Comparison of ENCODE assay signal across 35 cellular contexts in the genomic region with DNA sequence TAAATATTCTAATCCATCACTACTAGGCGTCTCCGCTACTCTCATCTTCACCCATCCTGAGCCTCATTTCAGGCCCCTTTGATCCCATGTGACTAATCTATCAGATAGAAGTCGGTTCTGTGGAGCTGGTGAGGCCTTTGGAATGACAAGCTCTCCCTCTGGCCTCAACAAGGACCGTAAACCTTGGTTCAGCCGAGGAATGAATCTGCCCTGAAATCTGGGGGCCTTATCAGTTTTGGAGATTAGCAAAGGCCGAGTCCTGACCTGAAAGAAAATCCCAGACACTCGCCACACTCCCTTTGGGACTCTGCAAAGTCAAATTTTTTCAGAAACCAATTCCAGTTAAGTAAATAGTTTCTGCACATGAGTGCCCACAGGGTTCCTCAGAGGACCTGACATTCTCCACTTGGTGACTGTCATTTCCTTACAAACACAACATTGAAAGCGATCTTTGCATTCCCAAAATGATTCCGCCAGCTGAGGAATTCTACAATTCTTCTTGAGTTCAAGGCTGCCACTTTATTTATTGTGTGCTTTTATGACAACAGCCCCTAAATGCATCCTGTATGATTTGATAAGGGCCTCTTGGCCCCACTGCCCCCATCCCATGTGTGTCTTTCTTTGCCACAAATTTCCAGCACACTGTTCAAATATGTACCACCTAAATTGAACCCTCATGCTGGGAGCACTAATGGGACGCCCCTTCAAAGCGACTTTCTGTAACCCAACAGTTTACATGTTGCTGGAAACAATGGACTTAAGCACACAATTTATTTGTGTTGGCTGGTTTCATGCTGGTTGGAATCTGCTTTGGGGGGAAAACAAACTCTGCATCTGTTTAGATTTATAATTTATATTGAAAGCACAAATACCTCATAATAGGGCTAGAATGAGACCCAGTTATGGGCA. TPM values are rescaled to one million over a fixed set of nuclear protein-coding genes. Genes with fewer than 3 reads are reported as not detected.
DNase-seq lines count a peak whose midpoint lies in the region; ATAC-seq and FAIRE-seq lines count a peak whose summit lies in the region.
"Had no signal": no experiment of that assay in that cellular context is flagged by ENCODE, and none has a peak within 500 bp of the region (broad histone marks: within the 10 kb centered on the region; RNA-seq: fewer than 3 reads in every experiment).

No MANE protein-coding gene starts in this region.

- no peaks in the 10 kb centered on the region for H3K36me3 ChIP-seq in adipocyte (ENCODE audit: control insufficient read depth, insufficient read depth, low read length, severe bottlenecking)
- no peaks in the 10 kb centered on the region for H3K36me3 ChIP-seq in mesendoderm (ENCODE audit: control insufficient read depth, insufficient read depth, low read length)
- H3K36me3 ChIP-seq: BE2C, gastrocnemius medialis, transverse colon had no signal

- WGBS in mesendoderm (ENCODE audit: extremely low coverage, insufficient coverage, low lambda C conversion rate): no CpG with 5 or more reads among the region's 11 CpGs

- H2BK15ac ChIP-seq in mesendoderm (replicated peaks; ENCODE audit: low read depth): no peak overlapping the region

- H3K4me3 ChIP-seq in adipocyte (ENCODE audit: low read length) (no peak overlapping the region), mesendoderm (ENCODE audit: low read length) (no peak overlapping the region)
- H3K4me3 ChIP-seq: gastrocnemius medialis, K562, skin epidermis, transverse colon had no signal

- no peak overlapping the region for H3K4me2 ChIP-seq in mesendoderm (ENCODE audit: low read length)

- H3K79me2 ChIP-seq in mesendoderm (ENCODE audit: control insufficient read depth, insufficient read depth, low read length): no peaks in the 10 kb centered on the region

- no peak for ATAC-seq in GM21447 (IDR thresholded peaks at IDR 0.05; ENCODE audit: unreplicated experiment)
- ATAC-seq: activated T-helper 17 cell treated with anti-CD3 and anti-CD28 coated beads, Interleukin-2, amount 50 U/mL, for 72 hours; esophagus mucosa; gastrocnemius medialis; K562; left lobe of liver; T-helper 17 cell had no signal

- H2BK5ac ChIP-seq in mesendoderm (ENCODE audit: low read length): no peak overlapping the region

- peak; percentile 55 for FAIRE-seq in HTR-8/SVneo (lab: Jason Lieb, UNC)
- FAIRE-seq: G401.6, K562 had no signal

- no peaks in the 10 kb centered on the region for H3K27me3 ChIP-seq in adipocyte (replicated peaks; ENCODE audit: control insufficient read depth, insufficient read depth, low read length)
- no peaks in the 10 kb centered on the region for H3K27me3 ChIP-seq in mesendoderm (ENCODE audit: insufficient read depth, low read length, poor library complexity)
- H3K27me3 ChIP-seq: BE2C, gastrocnemius medialis, transverse colon had no signal

- no peak overlapping the region for H3K18ac ChIP-seq in mesendoderm (ENCODE audit: low read length)

- no peak overlapping the region for H4K5ac ChIP-seq in mesendoderm (ENCODE audit: low read length)

- no peaks in the 10 kb centered on the region for H3K4me1 ChIP-seq in adipocyte (ENCODE audit: control insufficient read depth, insufficient read depth, low read length)
- no peaks in the 10 kb centered on the region for H3K4me1 ChIP-seq in mesendoderm (ENCODE audit: control insufficient read depth, low read depth, low read length)
- H3K4me1 ChIP-seq: BE2C, gastrocnemius medialis, transverse colon had no signal

- no peak overlapping the region for H3K27ac ChIP-seq in mesendoderm (ENCODE audit: low read depth, low read length)
- H3K27ac ChIP-seq: gastrocnemius medialis, skin epidermis, transverse colon had no signal

- H4K8ac ChIP-seq in mesendoderm (ENCODE audit: low read depth, low read length): no peak overlapping the region

- DNase-seq in COR-L47 (lab: John Stamatoyannopoulos, UW) (peak; percentile 46), HTR-8/SVneo (ENCODE audit: insufficient read length, low spot score) (no peak), adipocyte (ENCODE audit: low read depth) (peak; percentile 67), mesendoderm (no peak), cerebellar cortex (ENCODE audit: low spot score) (no peak), NCI-H345 (lab: John Stamatoyannopoulos, UW) (no peak)
- DNase-seq in stimulated activated CD4-positive, alpha-beta T cell treated with anti-CD3 and anti-CD28 coated beads, Interleukin-4, amount 100 ng/mL, for 4 hours: no peak
- DNase-seq: ACHN; activated CD4-positive, alpha-beta memory T cell treated with anti-CD3 and anti-CD28 coated beads, Interleukin-2, amount 10 ng/mL, durations not matched to agents 7 days and 5 days; activated CD4-positive, alpha-beta T cell treated with anti-CD3 and anti-CD28 coated beads for 1 hour; activated CD8-positive, alpha-beta memory T cell treated with anti-CD3 and anti-CD28 coated beads, Interleukin-2, amount 50 U/mL, for 48 hours; activated naive CD4-positive, alpha-beta T cell treated with anti-CD3 and anti-CD28 coated beads, Interleukin-2, amount 50 U/mL, for 16 hours; amygdala; BE2C; CD8-positive, alpha-beta memory T cell; cortex of kidney; DMS153; gastrocnemius medialis; HCEC 1CT; hypothalamus; immature natural killer cell; naive B cell; NCI-H1092 treated with DMSO at 0.1 percent for 48 hours; NCI-H526; occipital lobe; RPMI8226; T-helper 17 cell; transverse colon had no signal

- H3K79me1 ChIP-seq in mesendoderm (ENCODE audit: low read length): no peaks in the 10 kb centered on the region

- H3K9me3 ChIP-seq in adipocyte (ENCODE audit: control insufficient read depth, low read length): no peaks in the 10 kb centered on the region
- H3K9me3 ChIP-seq: BE2C, gastrocnemius medialis, transverse colon had no signal

- no peak overlapping the region for H3K23ac ChIP-seq in mesendoderm (ENCODE audit: low read length)

- H3K56ac ChIP-seq in mesendoderm (ENCODE audit: low read length): peak overlapping the region; percentile 7

- H3K4ac ChIP-seq in mesendoderm (ENCODE audit: low read depth, low read length): no peak overlapping the region

- H3K9ac ChIP-seq in adipocyte (ENCODE audit: low read length) (no peak overlapping the region), mesendoderm (ENCODE audit: low read length) (no peak overlapping the region)

- no peak overlapping the region for H2BK120ac ChIP-seq in mesendoderm (ENCODE audit: low read depth, low read length)

- no peak overlapping the region for H2AK5ac ChIP-seq in mesendoderm (ENCODE audit: low read length)

RNA-seq across cellular contexts. Expression of gene RIPOR3, which starts 10.0 kb away (rescaled TPM):
- 0.06 TPM for polyA plus RNA-seq in mesendoderm (2013, experiment 1 of 2)
- polyA plus RNA-seq in mesendoderm (2013, experiment 2 of 2): 0.11 TPM

RNA-seq across cellular contexts. Expression of gene PARD6B, which starts 30.1 kb away (rescaled TPM):
- polyA plus RNA-seq in mesendoderm (2013, experiment 1 of 2): 4.0 TPM
- polyA plus RNA-seq in mesendoderm (2013, experiment 2 of 2): 3.9 TPM

Comparison
In these comparisons a context has a peak if more than half of its experiments do, and no peak if none do; other contexts are left out.
1. DNase-seq: peak in COR-L47 (single experiment) and adipocyte (single experiment); none in HTR-8/SVneo (single experiment), mesendoderm (single experiment), cerebellar cortex (single experiment), NCI-H345 (single experiment) and stimulated activated CD4-positive, alpha-beta T cell treated with anti-CD3 and anti-CD28 coated beads, Interleukin-4, amount 100 ng/mL, for 4 hours (0 of 2).